Comparison of ENCODE assay signal across 2 cellular contexts in the genomic region with DNA sequence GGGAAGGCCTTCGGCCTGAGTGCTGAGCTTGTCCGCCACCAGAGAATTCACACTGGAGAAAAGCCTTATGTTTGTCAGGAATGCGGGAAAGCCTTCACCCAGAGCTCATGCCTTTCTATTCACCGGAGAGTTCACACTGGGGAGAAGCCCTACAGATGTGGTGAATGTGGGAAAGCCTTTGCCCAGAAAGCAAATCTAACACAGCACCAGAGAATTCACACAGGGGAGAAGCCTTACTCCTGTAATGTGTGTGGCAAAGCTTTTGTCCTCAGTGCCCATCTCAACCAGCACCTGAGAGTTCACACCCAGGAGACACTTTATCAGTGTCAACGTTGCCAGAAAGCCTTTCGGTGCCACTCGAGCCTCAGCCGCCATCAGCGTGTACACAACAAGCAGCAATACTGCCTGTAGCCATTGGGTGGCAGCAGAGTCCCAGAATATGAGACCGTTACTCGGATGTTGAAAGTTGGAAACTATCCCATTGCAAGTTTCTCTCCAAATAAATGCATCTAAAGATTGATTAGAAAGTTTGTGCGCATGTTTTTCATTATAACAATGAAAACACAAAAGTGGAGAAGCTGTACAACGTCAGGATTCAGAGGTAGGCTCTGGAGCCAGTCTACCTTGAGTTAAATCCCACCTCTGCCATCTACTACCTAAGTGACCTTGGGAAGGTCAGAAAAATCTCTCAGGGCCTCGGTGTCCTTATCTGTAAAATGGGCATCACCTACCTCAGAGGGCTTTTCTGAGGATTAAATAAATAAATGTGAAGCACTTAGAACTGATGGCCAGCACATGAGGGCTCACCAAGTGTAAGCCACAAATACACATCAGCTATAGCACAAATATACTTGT.
TF ChIP-seq lines count a peak whose summit lies in the region.

No MANE protein-coding gene starts in this region.

TF ChIP-seq in K562, 482 proteins besides CTCF, POLR2A, EP300 and RAD21 (continued from another document and continues in another):
- TF ChIP-seq, protein P1, sequence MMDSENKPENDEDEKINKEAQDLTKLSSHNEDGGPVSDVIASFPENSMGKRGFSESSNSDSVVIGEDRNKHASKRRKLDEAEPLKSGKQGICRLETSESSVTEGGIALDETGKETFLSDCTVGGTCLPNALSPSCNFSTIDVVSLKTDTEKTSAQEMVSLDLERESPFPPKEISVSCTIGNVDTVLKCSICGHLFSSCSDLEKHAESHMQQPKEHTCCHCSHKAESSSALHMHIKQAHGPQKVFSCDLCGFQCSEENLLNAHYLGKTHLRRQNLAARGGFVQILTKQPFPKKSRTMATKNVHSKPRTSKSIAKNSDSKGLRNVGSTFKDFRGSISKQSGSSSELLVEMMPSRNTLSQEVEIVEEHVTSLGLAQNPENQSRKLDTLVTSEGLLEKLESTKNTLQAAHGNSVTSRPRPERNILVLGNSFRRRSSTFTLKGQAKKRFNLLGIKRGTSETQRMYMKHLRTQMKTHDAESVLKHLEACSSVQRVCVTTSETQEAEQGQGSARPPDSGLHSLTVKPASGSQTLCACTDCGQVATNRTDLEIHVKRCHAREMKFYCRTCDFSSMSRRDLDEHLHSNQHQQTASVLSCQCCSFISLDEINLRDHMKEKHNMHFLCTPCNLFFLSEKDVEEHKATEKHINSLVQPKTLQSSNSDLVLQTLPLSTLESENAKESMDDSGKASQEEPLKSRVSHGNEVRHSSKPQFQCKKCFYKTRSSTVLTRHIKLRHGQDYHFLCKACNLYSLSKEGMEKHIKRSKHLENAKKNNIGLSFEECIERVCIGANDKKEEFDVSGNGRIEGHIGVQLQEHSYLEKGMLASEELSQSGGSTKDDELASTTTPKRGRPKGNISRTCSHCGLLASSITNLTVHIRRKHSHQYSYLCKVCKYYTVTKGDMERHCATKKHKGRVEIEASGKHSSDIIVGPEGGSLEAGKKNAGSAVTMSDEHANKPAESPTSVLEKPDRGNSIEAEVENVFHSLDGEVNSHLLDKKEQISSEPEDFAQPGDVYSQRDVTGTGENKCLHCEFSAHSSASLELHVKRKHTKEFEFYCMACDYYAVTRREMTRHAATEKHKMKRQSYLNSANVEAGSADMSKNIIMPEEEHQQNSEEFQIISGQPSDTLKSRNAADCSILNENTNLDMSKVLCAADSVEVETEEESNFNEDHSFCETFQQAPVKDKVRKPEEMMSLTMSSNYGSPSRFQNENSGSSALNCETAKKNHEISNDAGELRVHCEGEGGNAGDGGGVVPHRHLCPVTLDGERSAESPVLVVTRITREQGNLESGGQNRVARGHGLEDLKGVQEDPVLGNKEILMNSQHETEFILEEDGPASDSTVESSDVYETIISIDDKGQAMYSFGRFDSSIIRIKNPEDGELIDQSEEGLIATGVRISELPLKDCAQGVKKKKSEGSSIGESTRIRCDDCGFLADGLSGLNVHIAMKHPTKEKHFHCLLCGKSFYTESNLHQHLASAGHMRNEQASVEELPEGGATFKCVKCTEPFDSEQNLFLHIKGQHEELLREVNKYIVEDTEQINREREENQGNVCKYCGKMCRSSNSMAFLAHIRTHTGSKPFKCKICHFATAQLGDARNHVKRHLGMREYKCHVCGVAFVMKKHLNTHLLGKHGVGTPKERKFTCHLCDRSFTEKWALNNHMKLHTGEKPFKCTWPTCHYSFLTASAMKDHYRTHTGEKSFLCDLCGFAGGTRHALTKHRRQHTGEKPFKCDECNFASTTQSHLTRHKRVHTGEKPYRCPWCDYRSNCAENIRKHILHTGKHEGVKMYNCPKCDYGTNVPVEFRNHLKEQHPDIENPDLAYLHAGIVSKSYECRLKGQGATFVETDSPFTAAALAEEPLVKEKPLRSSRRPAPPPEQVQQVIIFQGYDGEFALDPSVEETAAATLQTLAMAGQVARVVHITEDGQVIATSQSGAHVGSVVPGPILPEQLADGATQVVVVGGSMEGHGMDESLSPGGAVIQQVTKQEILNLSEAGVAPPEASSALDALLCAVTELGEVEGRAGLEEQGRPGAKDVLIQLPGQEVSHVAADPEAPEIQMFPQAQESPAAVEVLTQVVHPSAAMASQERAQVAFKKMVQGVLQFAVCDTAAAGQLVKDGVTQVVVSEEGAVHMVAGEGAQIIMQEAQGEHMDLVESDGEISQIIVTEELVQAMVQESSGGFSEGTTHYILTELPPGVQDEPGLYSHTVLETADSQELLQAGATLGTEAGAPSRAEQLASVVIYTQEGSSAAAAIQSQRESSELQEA (IDR thresholded peaks at IDR 0.05; ENCODE audit: low read depth): no peak
- no peak for TF ChIP-seq ZNF174 (CRISPR knock-in tag; IDR thresholded peaks at IDR 0.05)
- TF ChIP-seq, protein P2, sequence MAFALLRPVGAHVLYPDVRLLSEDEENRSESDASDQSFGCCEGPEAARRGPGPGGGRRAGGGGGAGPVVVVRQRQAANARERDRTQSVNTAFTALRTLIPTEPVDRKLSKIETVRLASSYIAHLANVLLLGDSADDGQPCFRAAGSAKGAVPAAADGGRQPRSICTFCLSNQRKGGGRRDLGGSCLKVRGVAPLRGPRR (CRISPR knock-in tag; IDR thresholded peaks at IDR 0.05): no peak
- TF ChIP-seq, protein P3, sequence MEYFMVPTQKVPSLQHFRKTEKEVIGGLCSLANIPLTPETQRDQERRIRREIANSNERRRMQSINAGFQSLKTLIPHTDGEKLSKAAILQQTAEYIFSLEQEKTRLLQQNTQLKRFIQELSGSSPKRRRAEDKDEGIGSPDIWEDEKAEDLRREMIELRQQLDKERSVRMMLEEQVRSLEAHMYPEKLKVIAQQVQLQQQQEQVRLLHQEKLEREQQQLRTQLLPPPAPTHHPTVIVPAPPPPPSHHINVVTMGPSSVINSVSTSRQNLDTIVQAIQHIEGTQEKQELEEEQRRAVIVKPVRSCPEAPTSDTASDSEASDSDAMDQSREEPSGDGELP (CRISPR knock-in tag; IDR thresholded peaks at IDR 0.05; ENCODE audit: borderline replicate concordance): no peak; the same call in 1 of the 2 replicates
- TF ChIP-seq ZFP30 (CRISPR knock-in tag; IDR thresholded peaks at IDR 0.05; ENCODE audit: borderline replicate concordance): no peak
- TF ChIP-seq, protein P4, sequence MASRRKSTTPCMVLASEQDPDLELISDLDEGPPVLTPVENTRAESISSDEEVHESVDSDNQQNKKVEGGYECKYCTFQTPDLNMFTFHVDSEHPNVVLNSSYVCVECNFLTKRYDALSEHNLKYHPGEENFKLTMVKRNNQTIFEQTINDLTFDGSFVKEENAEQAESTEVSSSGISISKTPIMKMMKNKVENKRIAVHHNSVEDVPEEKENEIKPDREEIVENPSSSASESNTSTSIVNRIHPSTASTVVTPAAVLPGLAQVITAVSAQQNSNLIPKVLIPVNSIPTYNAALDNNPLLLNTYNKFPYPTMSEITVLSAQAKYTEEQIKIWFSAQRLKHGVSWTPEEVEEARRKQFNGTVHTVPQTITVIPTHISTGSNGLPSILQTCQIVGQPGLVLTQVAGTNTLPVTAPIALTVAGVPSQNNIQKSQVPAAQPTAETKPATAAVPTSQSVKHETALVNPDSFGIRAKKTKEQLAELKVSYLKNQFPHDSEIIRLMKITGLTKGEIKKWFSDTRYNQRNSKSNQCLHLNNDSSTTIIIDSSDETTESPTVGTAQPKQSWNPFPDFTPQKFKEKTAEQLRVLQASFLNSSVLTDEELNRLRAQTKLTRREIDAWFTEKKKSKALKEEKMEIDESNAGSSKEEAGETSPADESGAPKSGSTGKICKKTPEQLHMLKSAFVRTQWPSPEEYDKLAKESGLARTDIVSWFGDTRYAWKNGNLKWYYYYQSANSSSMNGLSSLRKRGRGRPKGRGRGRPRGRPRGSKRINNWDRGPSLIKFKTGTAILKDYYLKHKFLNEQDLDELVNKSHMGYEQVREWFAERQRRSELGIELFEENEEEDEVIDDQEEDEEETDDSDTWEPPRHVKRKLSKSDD (conservative IDR thresholded peaks at IDR 0.05; ENCODE audit: low read length): peak; percentile 44; the same call in 1 of the 2 replicates
- no peak for TF ChIP-seq STAG1 (CRISPR knock-in tag; IDR thresholded peaks at IDR 0.05; ENCODE audit: borderline replicate concordance)
- no peak for TF ChIP-seq FOXJ3 (CRISPR knock-in tag; IDR thresholded peaks at IDR 0.05)
- TF ChIP-seq ZNF212 (CRISPR knock-in tag; IDR thresholded peaks at IDR 0.05): no peak
- peak; percentile 92 for TF ChIP-seq ZNF75A (CRISPR knock-in tag; IDR thresholded peaks at IDR 0.05)
- 0 out of 2 replicates have a peak, but pooled peaks have one; percentile 34 for TF ChIP-seq ADNP (tag; IDR thresholded peaks at IDR 0.05)
- TF ChIP-seq SOX6 (IDR thresholded peaks at IDR 0.05): peak; percentile 70

TF ChIP-seq in HepG2, 621 proteins besides CTCF, POLR2A, EP300 and RAD21 (continued from another document and continues in another):
- TF ChIP-seq, protein P5, sequence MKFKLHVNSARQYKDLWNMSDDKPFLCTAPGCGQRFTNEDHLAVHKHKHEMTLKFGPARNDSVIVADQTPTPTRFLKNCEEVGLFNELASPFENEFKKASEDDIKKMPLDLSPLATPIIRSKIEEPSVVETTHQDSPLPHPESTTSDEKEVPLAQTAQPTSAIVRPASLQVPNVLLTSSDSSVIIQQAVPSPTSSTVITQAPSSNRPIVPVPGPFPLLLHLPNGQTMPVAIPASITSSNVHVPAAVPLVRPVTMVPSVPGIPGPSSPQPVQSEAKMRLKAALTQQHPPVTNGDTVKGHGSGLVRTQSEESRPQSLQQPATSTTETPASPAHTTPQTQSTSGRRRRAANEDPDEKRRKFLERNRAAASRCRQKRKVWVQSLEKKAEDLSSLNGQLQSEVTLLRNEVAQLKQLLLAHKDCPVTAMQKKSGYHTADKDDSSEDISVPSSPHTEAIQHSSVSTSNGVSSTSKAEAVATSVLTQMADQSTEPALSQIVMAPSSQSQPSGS (CRISPR knock-in tag; IDR thresholded peaks at IDR 0.05): no peak
- TF ChIP-seq, protein P6, sequence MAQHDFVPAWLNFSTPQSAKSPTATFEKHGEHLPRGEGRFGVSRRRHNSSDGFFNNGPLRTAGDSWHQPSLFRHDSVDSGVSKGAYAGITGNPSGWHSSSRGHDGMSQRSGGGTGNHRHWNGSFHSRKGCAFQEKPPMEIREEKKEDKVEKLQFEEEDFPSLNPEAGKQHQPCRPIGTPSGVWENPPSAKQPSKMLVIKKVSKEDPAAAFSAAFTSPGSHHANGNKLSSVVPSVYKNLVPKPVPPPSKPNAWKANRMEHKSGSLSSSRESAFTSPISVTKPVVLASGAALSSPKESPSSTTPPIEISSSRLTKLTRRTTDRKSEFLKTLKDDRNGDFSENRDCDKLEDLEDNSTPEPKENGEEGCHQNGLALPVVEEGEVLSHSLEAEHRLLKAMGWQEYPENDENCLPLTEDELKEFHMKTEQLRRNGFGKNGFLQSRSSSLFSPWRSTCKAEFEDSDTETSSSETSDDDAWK (CRISPR knock-in tag; IDR thresholded peaks at IDR 0.05): no peak
- TF ChIP-seq ZNF317 (CRISPR knock-in tag; IDR thresholded peaks at IDR 0.05): no peak
- no peak for TF ChIP-seq CENPX (CRISPR knock-in tag; IDR thresholded peaks at IDR 0.05)
- TF ChIP-seq NCOA2 (CRISPR knock-in tag; IDR thresholded peaks at IDR 0.05): no peak
- no peak for TF ChIP-seq ZNF746 (CRISPR knock-in tag; IDR thresholded peaks at IDR 0.05)
- TF ChIP-seq RBM22 (optimal IDR thresholded peaks at IDR 0.05; ENCODE audit: low read length): peak; percentile 41
- no peak for TF ChIP-seq SETDB1 (CRISPR knock-in tag; IDR thresholded peaks at IDR 0.05; ENCODE audit: borderline replicate concordance)
- no peak for TF ChIP-seq HOXD1 (CRISPR knock-in tag; IDR thresholded peaks at IDR 0.05)
- TF ChIP-seq ASH2L (IDR thresholded peaks at IDR 0.05; ENCODE audit: insufficient read length, low read depth, low read length): no peak
- TF ChIP-seq TAF1 (CRISPR knock-in tag; IDR thresholded peaks at IDR 0.05): no peak
- TF ChIP-seq, protein P1 (CRISPR knock-in tag; IDR thresholded peaks at IDR 0.05; ENCODE audit: not compliant biosample characterization): no peak
- no peak for TF ChIP-seq ZNF747 (CRISPR knock-in tag; IDR thresholded peaks at IDR 0.05; ENCODE audit: borderline replicate concordance)
- TF ChIP-seq, protein P7, sequence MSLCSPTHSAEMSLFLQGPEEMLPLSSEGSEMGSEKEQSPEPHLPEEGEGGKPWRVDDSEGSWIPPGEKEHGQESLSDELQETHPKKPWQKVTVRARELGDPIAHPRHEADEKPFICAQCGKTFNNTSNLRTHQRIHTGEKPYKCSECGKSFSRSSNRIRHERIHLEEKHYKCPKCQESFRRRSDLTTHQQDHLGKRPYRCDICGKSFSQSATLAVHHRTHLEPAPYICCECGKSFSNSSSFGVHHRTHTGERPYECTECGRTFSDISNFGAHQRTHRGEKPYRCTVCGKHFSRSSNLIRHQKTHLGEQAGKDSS (CRISPR knock-in tag; IDR thresholded peaks at IDR 0.05; ENCODE audit: borderline replicate concordance, low read depth): no peak
- no peak for TF ChIP-seq ZNF24 (IDR thresholded peaks at IDR 0.05)
